In genomic region chr15:70033529-70034140, GRCh38 we compare ENCODE assay signal across 9 cellular contexts.
DNase-seq lines count a peak whose midpoint lies in the region; ATAC-seq, FAIRE-seq and TF ChIP-seq lines count a peak whose summit lies in the region.
"Had no signal": no experiment of that assay in that cellular context is flagged by ENCODE, and none has a peak within 500 bp of the region (broad histone marks: within the 10 kb centered on the region; RNA-seq: fewer than 3 reads in every experiment).

No MANE protein-coding gene starts in this region.

- no peak overlapping the region for H3K27ac ChIP-seq in smooth muscle cell (ENCODE audit: low read depth)
- H3K27ac ChIP-seq: skin epidermis had no signal

- H3K9ac ChIP-seq in smooth muscle cell (ENCODE audit: low read depth), result no peak overlapping the region

- 67% methylated on average over 30 of the region's 35 CpGs for WGBS in smooth muscle cell (ENCODE audit: low lambda C conversion rate)

- H3K36me3 ChIP-seq in smooth muscle cell (ENCODE audit: low read depth), result no peaks in the 10 kb centered on the region
- H3K36me3 ChIP-seq: MG63 had no signal

- H3K27me3 ChIP-seq in smooth muscle cell (ENCODE audit: low read depth), result no peaks in the 10 kb centered on the region
- H3K27me3 ChIP-seq: MG63 had no signal

- TF ChIP-seq CTCF in smooth muscle cell (IDR thresholded peaks at IDR 0.05; ENCODE audit: borderline replicate concordance, insufficient read depth, poor library complexity, severe bottlenecking), result no peak

- H2AFZ ChIP-seq in smooth muscle cell (ENCODE audit: low read depth), result no peak overlapping the region

- H3K79me2 ChIP-seq in smooth muscle cell (ENCODE audit: low read depth), result no peaks in the 10 kb centered on the region

- no peaks in the 10 kb centered on the region for H3K9me3 ChIP-seq in smooth muscle cell (replicated peaks; ENCODE audit: low read depth)
- H3K9me3 ChIP-seq: MG63 had no signal

- H3K4me2 ChIP-seq in smooth muscle cell, result peak overlapping the region; percentile 10

- no peaks in the 10 kb centered on the region for H3F3A ChIP-seq in smooth muscle cell (ENCODE audit: low read depth)

- peak; percentile 4 for FAIRE-seq in HTR-8/SVneo (lab: Jason Lieb, UNC)

- ATAC-seq in GM19455 (IDR thresholded peaks at IDR 0.05; ENCODE audit: unreplicated experiment) (no peak), GM19467 (IDR thresholded peaks at IDR 0.05; ENCODE audit: unreplicated experiment) (no peak)

- no peaks in the 10 kb centered on the region for H3K4me1 ChIP-seq in smooth muscle cell (ENCODE audit: low read depth)

- H3K4me3 ChIP-seq in smooth muscle cell, result no peak overlapping the region
- H3K4me3 ChIP-seq: MG63, skin epidermis had no signal

- no peaks in the 10 kb centered on the region for H4K20me1 ChIP-seq in smooth muscle cell (ENCODE audit: low read depth)

- DNase-seq in HTR-8/SVneo (ENCODE audit: insufficient read length, low spot score) (no peak), NCI-H748 treated with DMSO at 0.1 percent for 48 hours (lab: John Stamatoyannopoulos, UW) (peak; percentile 85), fibroblast of the conjunctiva (ENCODE audit: low read depth) (peak; percentile 38), smooth muscle cell (lab: John Stamatoyannopoulos, UW; ENCODE audit: unreplicated experiment) (no peak), UCSD-AML1 (lab: John Stamatoyannopoulos, UW; ENCODE audit: unreplicated experiment) (no peak)
- DNase-seq: MG63 had no signal

Comparison
In these comparisons a context has a peak if more than half of its experiments do, and no peak if none do; other contexts are left out.
1. DNase-seq: peak in NCI-H748 treated with DMSO at 0.1 percent for 48 hours (single experiment) and fibroblast of the conjunctiva (single experiment); none in HTR-8/SVneo (single experiment), smooth muscle cell (single experiment) and UCSD-AML1 (single experiment).